Comparison of ENCODE assay signal across 18 cellular contexts in genomic region chr2:213544940-213545339, GRCh38.
DNase-seq lines count a peak whose midpoint lies in the region; FAIRE-seq and TF ChIP-seq lines count a peak whose summit lies in the region.
"Had no signal": no experiment of that assay in that cellular context is flagged by ENCODE, and none has a peak within 500 bp of the region (broad histone marks: within the 10 kb centered on the region; RNA-seq: fewer than 3 reads in every experiment).

No MANE protein-coding gene starts in this region.

- TF ChIP-seq CTCF in vagina (IDR thresholded peaks at IDR 0.05), result no peak

- H3K4me3 ChIP-seq in small intestine (ENCODE audit: low read depth in 1 of 2, low read length in 2 of 2), result no peak overlapping the region
- H3K4me3 ChIP-seq in vagina, result no peak overlapping the region
- H3K4me3 ChIP-seq: BLaER1, HAP-1 had no signal

- no peak for TF ChIP-seq POLR2A in vagina (IDR thresholded peaks at IDR 0.05)

- H3K27ac ChIP-seq in small intestine (ENCODE audit: low read depth in 1 of 2, low read length in 1 of 2) (no peak overlapping the region), vagina (no peak overlapping the region)
- H3K27ac ChIP-seq: 22Rv1, BLaER1 had no signal

- no peak for FAIRE-seq in small intestine (lab: Jason Lieb, UNC)
- FAIRE-seq: GM12891, HepG2, HTR-8/SVneo had no signal

- peak; percentile 7 to 21 for DNase-seq in NCI-H526 (lab: John Stamatoyannopoulos, UW)
- DNase-seq in NCI-H526 treated with DMSO at 0.1 percent for 48 hours (lab: John Stamatoyannopoulos, UW), result no peak
- DNase-seq in NAMALWA (ENCODE audit: low spot score), result peak; percentile 38
- peak; percentile 6 for DNase-seq in astrocyte of the hippocampus (ENCODE audit: low read depth, low spot score)
- DNase-seq in small intestine, result no peak
- DNase-seq in stimulated activated CD4-positive, alpha-beta T cell treated with anti-CD3 and anti-CD28 coated beads, Interleukin-12 subunit alpha, Interleukin-12 subunit beta, amount 100 ng/mL, for 4 hours, result no peak
- no peak for DNase-seq in vagina (ENCODE audit: extremely low spot score in 2 of 2)
- DNase-seq: Caco-2; CD8-positive, alpha-beta memory T cell; DMS53; GOT3; HFFc6 had no signal

- intact Hi-C loops in vagina (cut with DNase I), result no loop called here

- H3K27me3 ChIP-seq in small intestine (ENCODE audit: control insufficient read depth in 2 of 2, insufficient read depth in 2 of 2, low read length in 2 of 2) (no peaks in the 10 kb centered on the region), vagina (no peaks in the 10 kb centered on the region)
- H3K27me3 ChIP-seq: BLaER1 had no signal

- WGBS in small intestine, 3 donors, result 48 to 80% (median 67%) methylated on average over 1 of the region's 1 CpG

- H3K9me3 ChIP-seq in small intestine (ENCODE audit: control insufficient read depth, low read depth) (no peaks in the 10 kb centered on the region), vagina (no peaks in the 10 kb centered on the region)
- H3K9me3 ChIP-seq: BLaER1, Caco-2, HAP-1 had no signal

- H3K36me3 ChIP-seq in small intestine (ENCODE audit: control insufficient read depth in 2 of 2, insufficient read depth in 2 of 2, low read length in 2 of 2), result no peaks in the 10 kb centered on the region
- H3K36me3 ChIP-seq in vagina, result no peaks in the 10 kb centered on the region
- H3K36me3 ChIP-seq: BLaER1, HAP-1 had no signal

- H3K4me1 ChIP-seq in small intestine (ENCODE audit: control insufficient read depth in 2 of 2, insufficient read depth in 1 of 2, low read depth in 1 of 2, low read length in 1 of 2) (no peaks in the 10 kb centered on the region), vagina (no peaks in the 10 kb centered on the region)
- H3K4me1 ChIP-seq: BLaER1, Caco-2, HAP-1 had no signal

Comparison
In these comparisons a context has a peak if more than half of its experiments do, and no peak if none do; other contexts are left out.
1. DNase-seq: peak in NCI-H526 (2 of 2), NAMALWA (single experiment) and astrocyte of the hippocampus (single experiment); none in NCI-H526 treated with DMSO at 0.1 percent for 48 hours (single experiment), small intestine (single experiment), stimulated activated CD4-positive, alpha-beta T cell treated with anti-CD3 and anti-CD28 coated beads, Interleukin-12 subunit alpha, Interleukin-12 subunit beta, amount 100 ng/mL, for 4 hours (single experiment) and vagina (0 of 2).